ENCODE assay signal across 8 cellular contexts in genomic region chr2:231037202-231037730, GRCh38. TPM values are rescaled to one million over a fixed set of nuclear protein-coding genes. Genes with fewer than 3 reads are reported as not detected.
DNase-seq lines count a peak whose midpoint lies in the region; ATAC-seq and TF ChIP-seq lines count a peak whose summit lies in the region.

C2orf72 (plus strand) TSS chr2:231037523; CDS start chr2:231037566, 43 bp downstream.

- CTCF ChIA-PET in CD8-positive, alpha-beta memory T cell (lab: Charles Lee), result no interaction called here

- no peak within 1 kb of the TSS for H3K4me3 ChIP-seq in CD8-positive, alpha-beta memory T cell (ENCODE audit: low read length)
- peak within 1 kb of the TSS; percentile 59 for H3K4me3 ChIP-seq in neural progenitor cell

- POLR2A ChIA-PET in CD8-positive, alpha-beta memory T cell (lab: Charles Lee), result no interaction called here

- H3K4me1 Mint-ChIP-seq in CD8-positive, alpha-beta memory T cell, result peaks cover 0 to 3% (median 0%) of the 10 kb centered on the region in 3 donors
- peaks cover 13% of the 10 kb centered on the region for H3K4me1 Mint-ChIP-seq in dendritic cell treated with granulocyte-macrophage colony-stimulating factor and Interleukin-4, amounts not matched to agents 40 ng/mL and 50 ng/mL, for 4 days (ENCODE audit: low read depth)
- H3K4me1 Mint-ChIP-seq in neural progenitor cell, result peaks cover 9% of the 10 kb centered on the region

- H3K27me3 Mint-ChIP-seq in CD8-positive, alpha-beta memory T cell, result peaks cover 51 to 87% of the 10 kb centered on the region in 2 donors
- peaks cover 74% of the 10 kb centered on the region for H3K27me3 Mint-ChIP-seq in dendritic cell treated with granulocyte-macrophage colony-stimulating factor and Interleukin-4, amounts not matched to agents 40 ng/mL and 50 ng/mL, for 4 days
- H3K27me3 Mint-ChIP-seq in neural progenitor cell (ENCODE audit: insufficient read depth, low read depth), result peaks cover 46% of the 10 kb centered on the region

- no peak within 1 kb of the TSS for H3K9ac ChIP-seq in neural progenitor cell

- no peak for TF ChIP-seq CTCF in neural progenitor cell (IDR thresholded peaks at IDR 0.05)

- peak within 1 kb of the TSS; percentile 97 for H3K4me2 ChIP-seq in neural progenitor cell

- H3K9me3 ChIP-seq in CD8-positive, alpha-beta memory T cell (ENCODE audit: low read length), result no peaks in the 10 kb centered on the region
- H3K9me3 ChIP-seq in neural progenitor cell (ENCODE audit: low read depth), result no peaks in the 10 kb centered on the region

- H3K27ac ChIP-seq in CD8-positive, alpha-beta memory T cell (ENCODE audit: low read depth, low read length), result no peak within 1 kb of the TSS
- H3K27ac ChIP-seq in neural progenitor cell, result no peak within 1 kb of the TSS

- no peaks in the 10 kb centered on the region for H3K79me2 ChIP-seq in neural progenitor cell (ENCODE audit: low read depth)

- H3K9me3 Mint-ChIP-seq in CD8-positive, alpha-beta memory T cell, result no peaks in the 10 kb centered on the region
- no peaks in the 10 kb centered on the region for H3K9me3 Mint-ChIP-seq in dendritic cell treated with granulocyte-macrophage colony-stimulating factor and Interleukin-4, amounts not matched to agents 40 ng/mL and 50 ng/mL, for 4 days
- H3K9me3 Mint-ChIP-seq in neural progenitor cell, result no peaks in the 10 kb centered on the region

- intact Hi-C loops in dendritic cell treated with granulocyte-macrophage colony-stimulating factor and Interleukin-4, amounts not matched to agents 40 ng/mL and 50 ng/mL, for 4 days (cut with micrococcal nuclease), result no loop called here

- ATAC-seq in HG02798 (IDR thresholded peaks at IDR 0.05; ENCODE audit: poor library complexity, unreplicated experiment), result no peak

- peaks cover 14% of the 10 kb centered on the region for H3F3A ChIP-seq in neural progenitor cell (ENCODE audit: low read depth)

- no peak within 1 kb of the TSS for H2AFZ ChIP-seq in neural progenitor cell (replicated peaks)

- H3K4me3 Mint-ChIP-seq in CD8-positive, alpha-beta memory T cell, result peak within 1 kb of the TSS in 6 of 7 donors; percentile 43 to 84 (median 66)
- H3K4me3 Mint-ChIP-seq in dendritic cell treated with granulocyte-macrophage colony-stimulating factor and Interleukin-4, amounts not matched to agents 40 ng/mL and 50 ng/mL, for 4 days, result peak within 1 kb of the TSS; percentile 58
- H3K4me3 Mint-ChIP-seq in neural progenitor cell, result peak within 1 kb of the TSS; percentile 84

- H4K20me1 ChIP-seq in neural progenitor cell (ENCODE audit: low read depth), result no peaks in the 10 kb centered on the region

- no peaks in the 10 kb centered on the region for H3K4me1 ChIP-seq in CD8-positive, alpha-beta memory T cell (ENCODE audit: insufficient read depth, low read length)
- H3K4me1 ChIP-seq in neural progenitor cell, result no peaks in the 10 kb centered on the region

- no peak within 1 kb of the TSS for H3K27ac Mint-ChIP-seq in CD8-positive, alpha-beta memory T cell
- H3K27ac Mint-ChIP-seq in dendritic cell treated with granulocyte-macrophage colony-stimulating factor and Interleukin-4, amounts not matched to agents 40 ng/mL and 50 ng/mL, for 4 days, result no peak within 1 kb of the TSS
- no peak within 1 kb of the TSS for H3K27ac Mint-ChIP-seq in neural progenitor cell

- no peaks in the 10 kb centered on the region for H3K36me3 Mint-ChIP-seq in CD8-positive, alpha-beta memory T cell
- H3K36me3 Mint-ChIP-seq in dendritic cell treated with granulocyte-macrophage colony-stimulating factor and Interleukin-4, amounts not matched to agents 40 ng/mL and 50 ng/mL, for 4 days (ENCODE audit: low read depth), result no peaks in the 10 kb centered on the region
- no peaks in the 10 kb centered on the region for H3K36me3 Mint-ChIP-seq in neural progenitor cell

- no peaks in the 10 kb centered on the region for H3K36me3 ChIP-seq in CD8-positive, alpha-beta memory T cell (ENCODE audit: insufficient read depth, low read length)
- H3K36me3 ChIP-seq in neural progenitor cell, result no peaks in the 10 kb centered on the region

- H3K27me3 ChIP-seq in CD8-positive, alpha-beta memory T cell (ENCODE audit: insufficient read depth, low read length, poor library complexity, severe bottlenecking), result peaks cover 16% of the 10 kb centered on the region
- peaks cover 93% of the 10 kb centered on the region for H3K27me3 ChIP-seq in neural progenitor cell

- DNase-seq in CD8-positive, alpha-beta memory T cell, result no peak
- peak; percentile 69 for DNase-seq in HuH-7 (ENCODE audit: low spot score)
- peak; percentile 64 for DNase-seq in neural progenitor cell (ENCODE audit: low spot score)
- no peak for DNase-seq in putamen (ENCODE audit: low spot score)
- no peak for DNase-seq in OCI-M2 (lab: John Stamatoyannopoulos, UW; ENCODE audit: unreplicated experiment)
- DNase-seq in OCI-M1 (lab: John Stamatoyannopoulos, UW), result no peak

RNA-seq across cellular contexts. Expression of gene C2orf72, which starts in this region (rescaled TPM):
- total RNA-seq in CD8-positive, alpha-beta memory T cell, result under 1 TPM in 1 of 2 experiments, not detected in 1; 0.18 TPM
- polyA plus RNA-seq in CD8-positive, alpha-beta memory T cell, result not detected
- 2.4 TPM in 2 replicates for total RNA-seq in neural progenitor cell (ENCODE audit: low replicate concordance)

Comparison
In these comparisons a context has a peak if more than half of its experiments do, and no peak if none do; other contexts are left out.
1. DNase-seq: peak in HuH-7 (single experiment) and neural progenitor cell (single experiment); none in CD8-positive, alpha-beta memory T cell (0 of 5), putamen (single experiment), OCI-M2 (single experiment) and OCI-M1 (single experiment).
2. Peak in every context shown above with its lines, with median percentiles within 50 percentile points of each other: H3K4me3 Mint-ChIP-seq.